In the genomic region with DNA sequence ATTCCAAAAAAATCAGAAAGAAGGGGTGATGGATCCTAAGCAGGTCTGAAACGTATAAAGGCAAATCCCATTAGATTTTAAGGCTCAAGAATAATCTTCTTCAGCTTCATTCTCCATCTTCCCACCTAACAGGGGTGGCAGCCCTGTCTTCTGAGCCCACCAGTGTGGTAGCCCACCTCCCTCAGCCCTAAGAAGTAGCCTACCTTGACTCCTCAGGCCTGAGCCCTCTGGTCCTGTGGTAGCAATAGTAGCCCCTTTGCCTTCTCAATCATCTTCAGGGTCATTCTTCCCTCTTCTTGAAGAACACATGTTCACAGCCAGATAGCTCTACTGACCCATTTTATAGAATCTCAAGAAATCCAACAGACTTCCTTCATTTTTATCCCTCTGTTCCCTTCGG, we compare ENCODE assay signal across 19 cellular contexts.
"Had no signal": no experiment of that assay in that cellular context is flagged by ENCODE, and none has a peak within 500 bp of the region (broad histone marks: within the 10 kb centered on the region; RNA-seq: fewer than 3 reads in every experiment).

No MANE protein-coding gene starts in this region.

- H3K4me3 ChIP-seq: K562, SJSA1, SK-N-MC had no signal

- H3K4me2 ChIP-seq: KMS-11 had no signal

- H3K27ac ChIP-seq: KMS-11, SJSA1, SK-N-MC had no signal

- H3K4me1 ChIP-seq: SJSA1 had no signal

- H3K36me3 ChIP-seq: SJSA1 had no signal

- H3K9me3 ChIP-seq: SJSA1 had no signal

- H3K9me3 Mint-ChIP-seq: IgD-negative memory B cell had no signal

- ATAC-seq: K562 had no signal

- DNase-seq: Kasumi-1, MM.1S, NCI-H1092 treated with DMSO at 0.1 percent for 48 hours, NCI-H1436, NCI-H187, NCI-H2029, NCI-H2081 treated with DMSO at 0.1 percent for 48 hours, NCI-H2171, NCI-H226, NCI-H446, NCI-H510A, Right ventricle myocardium superior, RPMI8226, SIG-M5 had no signal

- H3K4me3 Mint-ChIP-seq: IgD-negative memory B cell had no signal

- H3K27me3 ChIP-seq: SJSA1 had no signal

- H3K27me3 Mint-ChIP-seq: IgD-negative memory B cell had no signal
